30 cellular contexts compared by ENCODE assay signal in the genomic region with DNA sequence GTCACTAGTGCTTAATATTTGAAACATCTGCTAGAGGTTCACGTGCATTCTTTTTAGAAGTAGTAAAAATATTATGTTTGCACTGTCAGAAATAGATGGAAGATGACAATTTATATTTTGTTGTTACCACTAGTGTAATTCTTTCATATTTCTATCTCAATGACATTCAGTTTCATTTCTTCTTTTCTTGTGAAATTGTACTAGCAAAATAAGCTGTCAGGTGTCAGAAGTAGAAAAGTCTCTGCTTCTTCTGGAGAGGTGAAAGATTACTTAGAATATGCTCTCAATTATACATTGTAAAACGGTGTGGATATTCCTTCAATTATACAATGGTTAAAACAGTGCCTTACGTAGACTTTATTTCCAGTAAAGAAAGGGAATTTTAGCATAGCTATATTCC.
A peak's percentile ranks its signal among the peaks of the same experiment; 100 is the strongest.
DNase-seq lines count a peak whose midpoint lies in the region; ATAC-seq and FAIRE-seq lines count a peak whose summit lies in the region.
"Had no signal": no experiment of that assay in that cellular context is flagged by ENCODE, and none has a peak within 500 bp of the region (broad histone marks: within the 10 kb centered on the region; RNA-seq: fewer than 3 reads in every experiment).

No MANE protein-coding gene starts in this region.

- H3K27ac ChIP-seq in CD4-positive, alpha-beta memory T cell (ENCODE audit: low read depth, low read length) = no peak overlapping the region
- no peak overlapping the region for H3K27ac ChIP-seq in aorta (ENCODE audit: low read depth in 1 of 2, low read length in 2 of 2)
- H3K27ac ChIP-seq: BLaER1 treated with 17β-estradiol and CSF1 and Interleukin-3, amounts not matched to agents 10 nM and 100 nM; esophagus muscularis mucosa; heart left ventricle; left lung; transverse colon had no signal

- no peaks in the 10 kb centered on the region for H3K27me3 ChIP-seq in CD4-positive, alpha-beta memory T cell (ENCODE audit: insufficient read depth, low read length)
- no peaks in the 10 kb centered on the region for H3K27me3 ChIP-seq in aorta (ENCODE audit: control insufficient read depth in 1 of 2, insufficient read depth in 2 of 2, low read length in 1 of 2)
- H3K27me3 ChIP-seq: BLaER1 treated with 17β-estradiol and CSF1 and Interleukin-3, amounts not matched to agents 10 nM and 100 nM; esophagus muscularis mucosa; heart left ventricle; left lung; transverse colon had no signal

- peak; percentile 54 for ATAC-seq in GM19328 (IDR thresholded peaks at IDR 0.05; ENCODE audit: unreplicated experiment)
- ATAC-seq in GM21717 (IDR thresholded peaks at IDR 0.05; ENCODE audit: unreplicated experiment) = peak; percentile 69
- no peak for ATAC-seq in aorta (ENCODE audit: low FRiP score)
- ATAC-seq: activated CD4-positive, CD25-positive, alpha-beta regulatory T cell treated with anti-CD3 and anti-CD28 coated beads, Interleukin-2, amount 50 U/mL, for 24 hours; heart left ventricle; left lung; Panc1; stimulated activated effector memory CD8-positive, alpha-beta T cell treated with anti-CD3 and anti-CD28 coated beads, Interleukin-12 subunit alpha, Interleukin-12 subunit beta, amount 100 ng/mL, for 72 hours had no signal

- H3K27ac Mint-ChIP-seq in CD4-positive, alpha-beta memory T cell = no peak overlapping the region
- H3K27ac Mint-ChIP-seq: activated naive CD4-positive, alpha-beta T cell treated with anti-CD3 and anti-CD28 coated beads for 36 hours; activated T-helper 1 cell treated with anti-CD3 and anti-CD28 coated beads, Interleukin-12 subunit alpha, Interleukin-12 subunit beta, Interleukin-2, Interleukin-4 antibody, amounts not matched to agents 30 ng/mL and 10 ng/mL and 1 ng/mL, durations not matched to agents 14 hours and 24 hours and 36 hours; dendritic cell treated with granulocyte-macrophage colony-stimulating factor and Interleukin-4, amounts not matched to agents 40 ng/mL and 50 ng/mL, for 4 days; stimulated activated effector memory CD8-positive, alpha-beta T cell treated with anti-CD3 and anti-CD28 coated beads, Interleukin-12 subunit alpha, Interleukin-12 subunit beta, amount 100 ng/mL, for 72 hours had no signal

- H3K36me3 Mint-ChIP-seq in CD4-positive, alpha-beta memory T cell = no peaks in the 10 kb centered on the region
- H3K36me3 Mint-ChIP-seq: stimulated activated effector memory CD8-positive, alpha-beta T cell treated with anti-CD3 and anti-CD28 coated beads, Interleukin-12 subunit alpha, Interleukin-12 subunit beta, amount 100 ng/mL, for 72 hours had no signal

- H3K9me3 Mint-ChIP-seq in CD4-positive, alpha-beta memory T cell = peaks cover 0 to 2% (median 0%) of the 10 kb centered on the region in 8 donors
- H3K9me3 Mint-ChIP-seq: activated naive CD4-positive, alpha-beta T cell treated with anti-CD3 and anti-CD28 coated beads for 36 hours; activated T-helper 1 cell treated with anti-CD3 and anti-CD28 coated beads, Interleukin-12 subunit alpha, Interleukin-12 subunit beta, Interleukin-2, Interleukin-4 antibody, amounts not matched to agents 30 ng/mL and 10 ng/mL and 1 ng/mL, durations not matched to agents 14 hours and 24 hours and 36 hours; dendritic cell treated with granulocyte-macrophage colony-stimulating factor and Interleukin-4, amounts not matched to agents 40 ng/mL and 50 ng/mL, for 4 days had no signal

- no peaks in the 10 kb centered on the region for H3K4me1 Mint-ChIP-seq in CD4-positive, alpha-beta memory T cell
- H3K4me1 Mint-ChIP-seq: central memory CD8-positive, alpha-beta T cell; stimulated activated effector memory CD8-positive, alpha-beta T cell treated with anti-CD3 and anti-CD28 coated beads, Interleukin-12 subunit alpha, Interleukin-12 subunit beta, amount 100 ng/mL, for 72 hours had no signal

- no peaks in the 10 kb centered on the region for H3K36me3 ChIP-seq in CD4-positive, alpha-beta memory T cell (ENCODE audit: insufficient read depth, low read length)
- no peaks in the 10 kb centered on the region for H3K36me3 ChIP-seq in aorta (ENCODE audit: control insufficient read depth in 1 of 2, insufficient read depth in 2 of 2, low read length in 1 of 2)
- H3K36me3 ChIP-seq: BLaER1 treated with 17β-estradiol and CSF1 and Interleukin-3, amounts not matched to agents 10 nM and 100 nM; esophagus muscularis mucosa; heart left ventricle; left lung; transverse colon had no signal

- H3K4me1 ChIP-seq in CD4-positive, alpha-beta memory T cell (ENCODE audit: insufficient read depth, low read length) = no peaks in the 10 kb centered on the region
- H3K4me1 ChIP-seq in aorta (ENCODE audit: control insufficient read depth in 1 of 2, insufficient read depth in 2 of 2, low read length in 2 of 2) = no peaks in the 10 kb centered on the region
- H3K4me1 ChIP-seq: BLaER1 treated with 17β-estradiol and CSF1 and Interleukin-3, amounts not matched to agents 10 nM and 100 nM; esophagus muscularis mucosa; heart left ventricle; left lung; transverse colon had no signal

- DNase-seq in MV-4-11 (lab: John Stamatoyannopoulos, UW) (peak; percentile 5), DMS53 treated with DMSO at 0.1 percent for 48 hours (lab: John Stamatoyannopoulos, UW; ENCODE audit: unreplicated experiment) (no peak), aorta (no peak), GM19239 (ENCODE audit: insufficient read length, low spot score) (no peak)
- DNase-seq in CD4-positive, alpha-beta memory T cell = no peak
- DNase-seq: activated CD4-positive, alpha-beta T cell treated with anti-CD3 and anti-CD28 coated beads, Interleukin-2, amount 50 U/mL, for 4 hours; activated naive CD4-positive, alpha-beta T cell treated with anti-CD3 and anti-CD28 coated beads for 36 hours; DMS79; foreskin fibroblast; GDM1; heart left ventricle; islet precursor cell; Kasumi-1; left lung; mesenchymal stem cell; NCI-H1048; NCI-H510A; Right ventricle myocardium superior; T-helper 2 cell; transverse colon had no signal

- FAIRE-seq in GM19239 (lab: Jason Lieb, UNC) = no peak

- POLR2A ChIA-PET in CD4-positive, alpha-beta memory T cell (lab: Charles Lee; ENCODE audit: partially characterized antibody) = no interaction called here

- intact Hi-C loops in CD4-positive, alpha-beta memory T cell (cut with micrococcal nuclease) = no loop called here
- intact Hi-C loops in aorta (cut with DNase I) = no loop called here

- H3K4me3 Mint-ChIP-seq in CD4-positive, alpha-beta memory T cell = no peak overlapping the region
- H3K4me3 Mint-ChIP-seq: activated naive CD4-positive, alpha-beta T cell treated with anti-CD3 and anti-CD28 coated beads for 36 hours; activated T-helper 1 cell treated with anti-CD3 and anti-CD28 coated beads, Interleukin-12 subunit alpha, Interleukin-12 subunit beta, Interleukin-2, Interleukin-4 antibody, amounts not matched to agents 30 ng/mL and 10 ng/mL and 1 ng/mL, durations not matched to agents 14 hours and 24 hours and 36 hours; central memory CD8-positive, alpha-beta T cell; dendritic cell treated with granulocyte-macrophage colony-stimulating factor and Interleukin-4, amounts not matched to agents 40 ng/mL and 50 ng/mL, for 4 days; stimulated activated effector memory CD8-positive, alpha-beta T cell treated with anti-CD3 and anti-CD28 coated beads, Interleukin-12 subunit alpha, Interleukin-12 subunit beta, amount 100 ng/mL, for 72 hours had no signal

- H3K4me3 ChIP-seq in CD4-positive, alpha-beta memory T cell (ENCODE audit: low read length in 2 of 2) = no peak overlapping the region
- no peak overlapping the region for H3K4me3 ChIP-seq in aorta (ENCODE audit: low read length in 2 of 2)
- H3K4me3 ChIP-seq: BLaER1 treated with 17β-estradiol and CSF1 and Interleukin-3, amounts not matched to agents 10 nM and 100 nM; esophagus muscularis mucosa; heart left ventricle; left lung; transverse colon had no signal

- CTCF ChIA-PET in CD4-positive, alpha-beta memory T cell (lab: Charles Lee; ENCODE audit: partially characterized antibody) = no interaction called here

- WGBS in aorta, 2 donors = 81 to 90% methylated on average over 3 of the region's 3 CpGs

- H3K9me3 ChIP-seq in CD4-positive, alpha-beta memory T cell (ENCODE audit: control insufficient read depth in 1 of 2, low read length in 2 of 2) = no peaks in the 10 kb centered on the region
- H3K9me3 ChIP-seq in aorta (ENCODE audit: control insufficient read depth, low read length) = no peaks in the 10 kb centered on the region
- H3K9me3 ChIP-seq: BLaER1 treated with 17β-estradiol and CSF1 and Interleukin-3, amounts not matched to agents 10 nM and 100 nM; esophagus muscularis mucosa; heart left ventricle; left lung; transverse colon had no signal

- H3K27me3 Mint-ChIP-seq in CD4-positive, alpha-beta memory T cell = no peaks in the 10 kb centered on the region
- H3K27me3 Mint-ChIP-seq: central memory CD8-positive, alpha-beta T cell; dendritic cell treated with granulocyte-macrophage colony-stimulating factor and Interleukin-4, amounts not matched to agents 40 ng/mL and 50 ng/mL, for 4 days had no signal
